8 cellular contexts compared by ENCODE assay signal in genomic region chr19:39390460-39390758, GRCh38. TPM values are rescaled to one million over a fixed set of nuclear protein-coding genes. Genes with fewer than 3 reads are reported as not detected.
DNase-seq lines count a peak whose midpoint lies in the region; ATAC-seq and TF ChIP-seq lines count a peak whose summit lies in the region.

No MANE protein-coding gene starts in this region.

- H3K4me1 ChIP-seq in SJSA1 (replicated peaks) (peaks cover 12% of the 10 kb centered on the region), mononuclear cell (ENCODE audit: insufficient read depth, low read length) (peaks cover 34% of the 10 kb centered on the region), thoracic aorta (ENCODE audit: control insufficient read depth in 1 of 2, low read depth in 2 of 2) (peaks cover 16 to 38% of the 10 kb centered on the region in 2 donors)

- no peak for DNase-seq in GM06990 (ENCODE audit: extremely low read depth, insufficient read length)
- no peak for DNase-seq in SJSA1 (ENCODE audit: low read depth in 1 of 2, low spot score in 2 of 2)
- peak; percentile 39 to 51 for DNase-seq in cerebellar nuclear complex (lab: John Stamatoyannopoulos, UW)
- no peak for DNase-seq in thoracic aorta (ENCODE audit: low spot score)

- TF ChIP-seq CTCF in GM06990 (IDR thresholded peaks at IDR 0.05; ENCODE audit: insufficient read depth, low read length, poor library complexity, severe bottlenecking) (no peak), thoracic aorta (IDR thresholded peaks at IDR 0.05) (no peak)

- ATAC-seq in thoracic aorta (ENCODE audit: insufficient number of reproducible peaks, low FRiP score, low read depth): no peak
- ATAC-seq in GM18907 (IDR thresholded peaks at IDR 0.05; ENCODE audit: unreplicated experiment): no peak
- ATAC-seq in HG03135 (IDR thresholded peaks at IDR 0.05; ENCODE audit: unreplicated experiment): no peak
- no peak for ATAC-seq in GM21526 (IDR thresholded peaks at IDR 0.05; ENCODE audit: low FRiP score, unreplicated experiment)

- H3K9me3 ChIP-seq in SJSA1 (replicated peaks): no peaks in the 10 kb centered on the region
- H3K9me3 ChIP-seq in mononuclear cell (ENCODE audit: low read depth, low read length): no peaks in the 10 kb centered on the region
- H3K9me3 ChIP-seq in thoracic aorta: no peaks in the 10 kb centered on the region

- H3K27ac ChIP-seq in SJSA1 (peak overlapping the region; percentile 98), thoracic aorta (peak overlapping the region; percentile 96 to 99)

- peaks cover 17% of the 10 kb centered on the region for H3K36me3 ChIP-seq in GM06990 (ENCODE audit: control insufficient read depth, insufficient read depth, low read length)
- peaks cover 71% of the 10 kb centered on the region for H3K36me3 ChIP-seq in SJSA1
- peaks cover 38% of the 10 kb centered on the region for H3K36me3 ChIP-seq in thoracic aorta

- H3K27me3 ChIP-seq in GM06990 (replicated peaks; ENCODE audit: control insufficient read depth, insufficient read depth, low read length) (no peaks in the 10 kb centered on the region), SJSA1 (replicated peaks) (no peaks in the 10 kb centered on the region), mononuclear cell (ENCODE audit: insufficient read depth, low read length) (no peaks in the 10 kb centered on the region), thoracic aorta (replicated peaks; ENCODE audit: insufficient read depth) (no peaks in the 10 kb centered on the region)

- H3K4me3 ChIP-seq in GM06990 (replicated peaks; ENCODE audit: low read depth, low read length) (peak overlapping the region; percentile 84), SJSA1 (peak overlapping the region; percentile 89), mononuclear cell (ENCODE audit: low read length) (peak overlapping the region; percentile 74), thoracic aorta (peak overlapping the region; percentile 87)

RNA-seq across cellular contexts. Expression of gene PAF1, which starts 0.5 kb away (rescaled TPM):
- 55.2 and 61.6 TPM in 2 replicates for total RNA-seq in SJSA1 (2014; rRNA removed; shearing (Covaris generic))
- total RNA-seq in mononuclear cell (26.1 TPM), thoracic aorta (10 to 100 TPM; 25.7 to 34.5 TPM)

RNA-seq across cellular contexts. Expression of gene MED29, which starts 0.8 kb away (rescaled TPM):
- 24.3 and 38.9 TPM in 2 replicates for total RNA-seq in SJSA1 (2014; rRNA removed; shearing (Covaris generic))
- total RNA-seq in mononuclear cell (21.9 TPM), thoracic aorta (10 to 100 TPM; 29.3 to 86.1 TPM)

RNA-seq across cellular contexts. Expression of gene ZFP36, which starts 16.2 kb away (rescaled TPM):
- total RNA-seq in SJSA1 (2014; rRNA removed; shearing (Covaris generic)): 2.0 and 4.3 TPM in 2 replicates
- total RNA-seq in mononuclear cell (676 TPM), thoracic aorta (100 to 1,000 TPM; 315 to 699 TPM)

RNA-seq across cellular contexts. Expression of gene PLEKHG2, which starts 22.1 kb away (rescaled TPM):
- total RNA-seq in SJSA1 (2014; rRNA removed; shearing (Covaris generic)): 8.6 and 17.9 TPM in 2 replicates
- total RNA-seq in mononuclear cell (21.5 TPM), thoracic aorta (100 to 1,000 TPM in 1 of 2 donors, 10 to 100 TPM in 1; 76.0 to 112 TPM)

RNA-seq across cellular contexts. Expression of gene RPS16, which starts 45.3 kb away (rescaled TPM):
- 54.0 and 69.4 TPM in 2 replicates for total RNA-seq in SJSA1 (2014; rRNA removed; shearing (Covaris generic))
- total RNA-seq in mononuclear cell (71.4 TPM), thoracic aorta (100 to 1,000 TPM; 716 to 775 TPM)

Comparison
In these comparisons a context has a peak if more than half of its experiments do, and no peak if none do; other contexts are left out.
1. DNase-seq: peak in cerebellar nuclear complex (2 of 2); none in GM06990 (single experiment), SJSA1 (0 of 2) and thoracic aorta (single experiment).
2. RNA of gene ZFP36, which starts 16.2 kb away (total RNA-seq): 315 to 699 TPM in thoracic aorta and 676 TPM in mononuclear cell (single experiment); 2.0 to 4.3 TPM in SJSA1; every median in the first group is over 10 times any median in the second.
3. Peak in every context shown above with its lines, with median percentiles within 50 percentile points of each other: H3K4me3 ChIP-seq.